ENCODE assay signal across 18 cellular contexts in the genomic region with DNA sequence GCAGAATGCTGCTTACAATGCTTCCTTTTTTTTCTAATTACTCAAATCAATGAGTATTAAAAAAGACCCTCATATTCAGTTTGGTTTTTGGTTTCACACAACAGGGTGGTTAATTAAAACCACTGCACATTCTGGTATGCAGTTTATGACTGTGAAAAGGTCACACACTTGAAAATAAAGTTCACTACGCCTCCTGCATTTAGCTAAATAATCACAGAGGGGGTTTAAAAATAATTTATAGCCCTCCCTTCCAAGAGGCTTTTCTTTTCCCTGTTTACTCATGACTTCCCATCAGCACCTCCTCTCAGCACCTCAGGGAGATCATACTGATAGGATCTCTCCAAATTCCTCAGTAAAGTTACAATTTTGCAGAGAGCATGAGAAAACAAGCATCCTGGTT.
DNase-seq lines count a peak whose midpoint lies in the region; ATAC-seq and TF ChIP-seq lines count a peak whose summit lies in the region.
"Had no signal": no experiment of that assay in that cellular context is flagged by ENCODE, and none has a peak within 500 bp of the region (broad histone marks: within the 10 kb centered on the region; RNA-seq: fewer than 3 reads in every experiment).

No MANE protein-coding gene starts in this region.

- DNase-seq in GM03348 (ENCODE audit: low spot score) = peak; percentile 13
- DNase-seq in NCI-H69 (lab: John Stamatoyannopoulos, UW) = peak; percentile 86
- DNase-seq in kidney glomerular epithelial cell (lab: John Stamatoyannopoulos, UW) = peak; percentile 15
- no peak for DNase-seq in NCI-H748 (lab: John Stamatoyannopoulos, UW; ENCODE audit: unreplicated experiment)
- DNase-seq in osteocyte (ENCODE audit: extremely low spot score, unreplicated experiment) = no peak
- DNase-seq in AG20443 (ENCODE audit: low spot score) = no peak
- DNase-seq: 8988T; Calu3; CD8-positive, alpha-beta T cell; DMS79 treated with DMSO at 0.1 percent for 48 hours; EL; HCEC 1CT; HFFc6 had no signal

- peaks cover 12% of the 10 kb centered on the region for H3K4me1 Mint-ChIP-seq in osteocyte (ENCODE audit: unreplicated experiment)
- H3K4me1 Mint-ChIP-seq: B cell had no signal

- TF ChIP-seq CTCF in osteocyte (IDR thresholded peaks at IDR 0.05) = no peak

- no peak overlapping the region for H3K4me3 Mint-ChIP-seq in osteocyte (ENCODE audit: unreplicated experiment)
- H3K4me3 Mint-ChIP-seq: B cell; CD8-positive, alpha-beta T cell; GM23338; HFFc6; IgD-negative memory B cell had no signal

- ATAC-seq in HG03139 (IDR thresholded peaks at IDR 0.05; ENCODE audit: unreplicated experiment) = no peak
- ATAC-seq: CD8-positive, alpha-beta T cell; GM23338; HepG2 had no signal

- H3K9me3 Mint-ChIP-seq in osteocyte (ENCODE audit: unreplicated experiment) = no peaks in the 10 kb centered on the region
- H3K9me3 Mint-ChIP-seq: GM23338 had no signal

- no peaks in the 10 kb centered on the region for H3K36me3 Mint-ChIP-seq in osteocyte (ENCODE audit: unreplicated experiment)
- H3K36me3 Mint-ChIP-seq: CD8-positive, alpha-beta T cell; IgD-negative memory B cell had no signal

- no peaks in the 10 kb centered on the region for H3K27me3 Mint-ChIP-seq in osteocyte (ENCODE audit: unreplicated experiment)
- H3K27me3 Mint-ChIP-seq: B cell had no signal

- no peak overlapping the region for H3K27ac Mint-ChIP-seq in osteocyte (ENCODE audit: unreplicated experiment)
- H3K27ac Mint-ChIP-seq: B cell; CD8-positive, alpha-beta T cell; GM23338; HFFc6; IgD-negative memory B cell had no signal

Comparison
In these comparisons a context has a peak if more than half of its experiments do, and no peak if none do; other contexts are left out.
1. DNase-seq: peak in GM03348 (single experiment), NCI-H69 (single experiment) and kidney glomerular epithelial cell (single experiment); none in NCI-H748 (single experiment), osteocyte (single experiment) and AG20443 (single experiment).